In genomic region chr9:122007837-122008236, GRCh38 we compare ENCODE assay signal across 15 cellular contexts.
A peak's percentile ranks its signal among the peaks of the same experiment; 100 is the strongest.
DNase-seq lines count a peak whose midpoint lies in the region; ATAC-seq and TF ChIP-seq lines count a peak whose summit lies in the region.
"Had no signal": no experiment of that assay in that cellular context is flagged by ENCODE, and none has a peak within 500 bp of the region (broad histone marks: within the 10 kb centered on the region; RNA-seq: fewer than 3 reads in every experiment).

No MANE protein-coding gene starts in this region.

- 17 to 34% (median 21%) methylated on average over 1 of the region's 1 CpG for WGBS in psoas muscle, 3 donors

- no peak overlapping the region for H3K4me3 ChIP-seq in psoas muscle
- H3K4me3 ChIP-seq: GM23338, HAP-1 had no signal

- H3K4me1 ChIP-seq in psoas muscle = peaks cover 38% of the 10 kb centered on the region
- H3K4me1 ChIP-seq: HAP-1 had no signal

- H3K9me3 Mint-ChIP-seq in activated CD8-positive, alpha-beta memory T cell treated with anti-CD3 and anti-CD28 coated beads, Interleukin-2, amount 10 ng/mL, durations not matched to agents 7 days and 5 days (ENCODE audit: low read depth) = no peaks in the 10 kb centered on the region
- H3K9me3 Mint-ChIP-seq: CD4-positive, alpha-beta memory T cell; GM23338; HFFc6 had no signal

- H3K27me3 Mint-ChIP-seq in activated CD8-positive, alpha-beta memory T cell treated with anti-CD3 and anti-CD28 coated beads, Interleukin-2, amount 10 ng/mL, durations not matched to agents 7 days and 5 days = no peaks in the 10 kb centered on the region
- H3K27me3 Mint-ChIP-seq: CD4-positive, alpha-beta memory T cell had no signal

- no peak for ATAC-seq in activated CD8-positive, alpha-beta memory T cell treated with anti-CD3 and anti-CD28 coated beads, Interleukin-2, amount 10 ng/mL, durations not matched to agents 7 days and 5 days
- ATAC-seq in psoas muscle = peak in 1 of 4 donors; percentile 6
- ATAC-seq: GM23338 had no signal

- H3K27me3 ChIP-seq in psoas muscle (ENCODE audit: insufficient read depth in 3 of 3, low read length in 2 of 3) = no peaks in the 10 kb centered on the region

- CTCF ChIA-PET in activated CD8-positive, alpha-beta memory T cell treated with anti-CD3 and anti-CD28 coated beads, Interleukin-2, amount 10 ng/mL, durations not matched to agents 7 days and 5 days (lab: Charles Lee) = no interaction called here

- no peaks in the 10 kb centered on the region for H3K36me3 Mint-ChIP-seq in activated CD8-positive, alpha-beta memory T cell treated with anti-CD3 and anti-CD28 coated beads, Interleukin-2, amount 10 ng/mL, durations not matched to agents 7 days and 5 days

- TF ChIP-seq CTCF in psoas muscle (IDR thresholded peaks at IDR 0.05) = no peak

- H3K27ac ChIP-seq in psoas muscle = peak overlapping the region; percentile 7

- intact Hi-C loops in psoas muscle (cut with DNase I) = no loop called here

- in situ Hi-C loops in G401 (cut with HindIII; ENCODE audit: low sequenced_read_pairs) = no loop called here

- no peak overlapping the region for H3K27ac Mint-ChIP-seq in activated CD8-positive, alpha-beta memory T cell treated with anti-CD3 and anti-CD28 coated beads, Interleukin-2, amount 10 ng/mL, durations not matched to agents 7 days and 5 days
- H3K27ac Mint-ChIP-seq: CD4-positive, alpha-beta memory T cell; GM23338; HFFc6 had no signal

- no peaks in the 10 kb centered on the region for H3K36me3 ChIP-seq in psoas muscle (ENCODE audit: insufficient read depth in 1 of 2, low read depth in 1 of 2)
- H3K36me3 ChIP-seq: HAP-1 had no signal

- H3K4me3 Mint-ChIP-seq in activated CD8-positive, alpha-beta memory T cell treated with anti-CD3 and anti-CD28 coated beads, Interleukin-2, amount 10 ng/mL, durations not matched to agents 7 days and 5 days = no peak overlapping the region
- H3K4me3 Mint-ChIP-seq: CD4-positive, alpha-beta memory T cell; GM23338; HFFc6 had no signal

- H3K9me3 ChIP-seq in psoas muscle = no peaks in the 10 kb centered on the region
- H3K9me3 ChIP-seq: HAP-1 had no signal

- H3K4me1 Mint-ChIP-seq in activated CD8-positive, alpha-beta memory T cell treated with anti-CD3 and anti-CD28 coated beads, Interleukin-2, amount 10 ng/mL, durations not matched to agents 7 days and 5 days = no peaks in the 10 kb centered on the region
- H3K4me1 Mint-ChIP-seq: GM23338 had no signal

- DNase-seq in activated CD8-positive, alpha-beta memory T cell treated with anti-CD3 and anti-CD28 coated beads, Interleukin-2, amount 10 ng/mL, durations not matched to agents 7 days and 5 days = peak; percentile 2
- no peak for DNase-seq in activated CD8-positive, alpha-beta memory T cell treated with anti-CD3 and anti-CD28 coated beads, Interleukin-2, amount 50 U/mL, for 4 hours
- DNase-seq in EH (ENCODE audit: low read depth) (peak; percentile 16), G401 (ENCODE audit: low spot score) (peak; percentile 27), psoas muscle (no peak), GF-D8 (lab: John Stamatoyannopoulos, UW) (no peak)
- DNase-seq: Calu3; CD4-positive, alpha-beta memory T cell; COR-L47; DMS53; DMS79 treated with DMSO at 0.1 percent for 48 hours; GDM1; HFFc6 had no signal

Comparison
In these comparisons a context has a peak if more than half of its experiments do, and no peak if none do; other contexts are left out.
1. DNase-seq: peak in activated CD8-positive, alpha-beta memory T cell treated with anti-CD3 and anti-CD28 coated beads, Interleukin-2, amount 10 ng/mL, durations not matched to agents 7 days and 5 days (single experiment), EH (single experiment) and G401 (single experiment); none in activated CD8-positive, alpha-beta memory T cell treated with anti-CD3 and anti-CD28 coated beads, Interleukin-2, amount 50 U/mL, for 4 hours (single experiment), psoas muscle (0 of 2) and GF-D8 (single experiment).